Comparison of ENCODE assay signal across 17 cellular contexts in genomic region chr18:33660696-33661310, GRCh38.
DNase-seq lines count a peak whose midpoint lies in the region; ATAC-seq, FAIRE-seq and TF ChIP-seq lines count a peak whose summit lies in the region.
"Had no signal": no experiment of that assay in that cellular context is flagged by ENCODE, and none has a peak within 500 bp of the region (broad histone marks: within the 10 kb centered on the region; RNA-seq: fewer than 3 reads in every experiment).

No MANE protein-coding gene starts in this region.

- H3K4me2 ChIP-seq in OCI-LY3 (ENCODE audit: low read length) (no peak overlapping the region), H1 (ENCODE audit: insufficient read depth in 1 of 2, low read depth in 2 of 2, low read length in 2 of 2) (no peak overlapping the region)

- H3K27me3 ChIP-seq in OCI-LY3 (ENCODE audit: low read depth, low read length) (no peaks in the 10 kb centered on the region), H1 (replicated peaks in 1 of 4; ENCODE audit: control insufficient read depth in 3 of 4, extremely low read depth in 1 of 4, insufficient read depth in 3 of 4, low read length in 3 of 4) (no peaks in the 10 kb centered on the region), A673 (replicated peaks; ENCODE audit: insufficient read depth, low read depth, low read length, poor library complexity) (peaks cover 7% of the 10 kb centered on the region), heart right ventricle (no peaks in the 10 kb centered on the region)
- H3K27me3 ChIP-seq: BLaER1 treated with 17β-estradiol and CSF1 and Interleukin-3, amounts not matched to agents 10 nM and 100 nM had no signal

- no peak overlapping the region for H4K5ac ChIP-seq in H1 (ENCODE audit: insufficient read length, low read depth, low read length)

- H3K9ac ChIP-seq in OCI-LY3 (ENCODE audit: low read length) (no peak overlapping the region), H1 (replicated peaks in 1 of 4; ENCODE audit: extremely low read depth in 1 of 4, low read depth in 3 of 4, low read length in 3 of 4) (no peak overlapping the region)
- H3K9ac ChIP-seq: BLaER1 treated with 17β-estradiol and CSF1 and Interleukin-3, amounts not matched to agents 10 nM and 100 nM had no signal

- no peaks in the 10 kb centered on the region for H3K36me3 Mint-ChIP-seq in Calu3 (ENCODE audit: insufficient read depth, unreplicated experiment)
- H3K36me3 Mint-ChIP-seq in natural killer cell, result no peaks in the 10 kb centered on the region
- H3K36me3 Mint-ChIP-seq: CD4-positive, CD25-positive, alpha-beta regulatory T cell had no signal

- FAIRE-seq in H1 (lab: Jason Lieb, UNC), result no peak
- FAIRE-seq: G401.6, GM12891 had no signal

- H2AFZ ChIP-seq in OCI-LY3 (ENCODE audit: low read depth, low read length), result peak overlapping the region; percentile 60; the same call in 1 of the 2 replicates
- peak overlapping the region; percentile 24; the same call in 1 of the 2 replicates for H2AFZ ChIP-seq in H1 (ENCODE audit: low read length)

- no peaks in the 10 kb centered on the region for H3K36me3 ChIP-seq in HEK293 (ENCODE audit: control insufficient read depth in 2 of 2, insufficient read depth in 1 of 2, low read length in 2 of 2)
- H3K36me3 ChIP-seq in OCI-LY3 (replicated peaks; ENCODE audit: low read depth, low read length), result no peaks in the 10 kb centered on the region
- H3K36me3 ChIP-seq in H1 (ENCODE audit: control insufficient read depth in 2 of 4, insufficient read depth in 4 of 4, low read length in 3 of 4), result no peaks in the 10 kb centered on the region
- no peaks in the 10 kb centered on the region for H3K36me3 ChIP-seq in A673 (ENCODE audit: insufficient read depth, low read length, poor library complexity, severe bottlenecking)
- no peaks in the 10 kb centered on the region for H3K36me3 ChIP-seq in heart right ventricle
- H3K36me3 ChIP-seq: BLaER1 treated with 17β-estradiol and CSF1 and Interleukin-3, amounts not matched to agents 10 nM and 100 nM had no signal

- no peak for TF ChIP-seq POLR2A in H1 (IDR thresholded peaks at IDR 0.05; ENCODE audit: control extremely low read depth in 1 of 2, low read depth in 2 of 2, low read length in 2 of 2)

- POLR2A ChIA-PET in HEK293 (lab: Yijun Ruan, JAX) (no interaction called here), H1 (lab: Charles Lee; ENCODE audit: partially characterized antibody) (no interaction called here), RWPE1 (lab: Yijun Ruan, JAX; ENCODE audit: low non-redundant PET) (no interaction called here), A673 (lab: Charles Lee; ENCODE audit: low non-redundant PET) (no interaction called here)

- no peaks in the 10 kb centered on the region for H3K79me1 ChIP-seq in H1 (ENCODE audit: low read depth, low read length)

- H3K27me3 Mint-ChIP-seq in Calu3 (ENCODE audit: unreplicated experiment), result no peaks in the 10 kb centered on the region
- no peaks in the 10 kb centered on the region for H3K27me3 Mint-ChIP-seq in natural killer cell (ENCODE audit: low read depth in 2 of 2)
- H3K27me3 Mint-ChIP-seq: CD4-positive, CD25-positive, alpha-beta regulatory T cell had no signal

- H2BK5ac ChIP-seq in H1 (ENCODE audit: low read depth, low read length), result no peak overlapping the region

- H3K18ac ChIP-seq in H1 (ENCODE audit: extremely low read depth, low read length), result no peak overlapping the region

- no peak overlapping the region for H3K14ac ChIP-seq in H1 (ENCODE audit: insufficient read length)

- no peak overlapping the region for H3K4ac ChIP-seq in H1 (replicated peaks; ENCODE audit: insufficient read length, low read depth, low read length)

- TF ChIP-seq RAD21 in H1 (IDR thresholded peaks at IDR 0.05 in 1 of 2, conservative IDR thresholded peaks at IDR 0.05 in 1 of 2; ENCODE audit: low read depth in 2 of 2, low read length in 2 of 2), result no peak

- WGBS in H1 (ENCODE audit: extremely low coverage in 1 of 2, insufficient coverage in 1 of 2, insufficient read length in 1 of 2, insufficient replicate concordance in 2 of 2, low coverage in 1 of 2, low lambda C conversion rate in 2 of 2, missing lambda C conversion rate in 1 of 2), 2 experiments, result 94% methylated on average over 2 of the region's 2 CpGs; no CpG with 5 or more reads in 1 of the 2 experiments
- WGBS in heart right ventricle, 2 donors, result 81 to 84% methylated on average over 2 of the region's 2 CpGs

- no peak for TF ChIP-seq CTCF in Calu3 (IDR thresholded peaks at IDR 0.05; ENCODE audit: unreplicated experiment)
- TF ChIP-seq CTCF in HEK293 (tag by site-specific recombination; IDR thresholded peaks at IDR 0.05), result no peak
- TF ChIP-seq CTCF in OCI-LY3 (IDR thresholded peaks at IDR 0.05; ENCODE audit: low read depth, low read length), result no peak
- no peak for TF ChIP-seq CTCF in H1 (IDR thresholded peaks at IDR 0.05; ENCODE audit: control extremely low read depth in 1 of 3, insufficient read depth in 1 of 3, low read depth in 1 of 3, low read length in 3 of 3)
- TF ChIP-seq CTCF in natural killer cell (IDR thresholded peaks at IDR 0.05), result no peak
- no peak for TF ChIP-seq CTCF in RWPE1 (conservative IDR thresholded peaks at IDR 0.05; ENCODE audit: low read depth)
- no peak for TF ChIP-seq CTCF in A673 (conservative IDR thresholded peaks at IDR 0.05; ENCODE audit: low read depth, low read length)
- TF ChIP-seq CTCF in heart right ventricle (IDR thresholded peaks at IDR 0.05), result no peak

- H3K27ac Mint-ChIP-seq in Calu3 (ENCODE audit: unreplicated experiment) (peak overlapping the region; percentile 11), natural killer cell (no peak overlapping the region)
- H3K27ac Mint-ChIP-seq: CD4-positive, CD25-positive, alpha-beta regulatory T cell had no signal

- DNase-seq in Calu3, result no peak
- DNase-seq in H1 (ENCODE audit: low read depth in 1 of 2, low spot score in 2 of 2), result no peak
- no peak for DNase-seq in natural killer cell
- no peak for DNase-seq in RWPE1 (ENCODE audit: low spot score)
- DNase-seq in A673 (ENCODE audit: low spot score), result no peak
- DNase-seq in heart right ventricle, result no peak
- DNase-seq: 8988T; ACHN; CD4-positive, CD25-positive, alpha-beta regulatory T cell; DMS79; EL; HCEC 1CT had no signal

- no peaks in the 10 kb centered on the region for H3K9me3 Mint-ChIP-seq in Calu3 (ENCODE audit: low read depth, unreplicated experiment)
- peaks cover 2% of the 10 kb centered on the region in 2 donors for H3K9me3 Mint-ChIP-seq in natural killer cell

- no peak overlapping the region for H4K8ac ChIP-seq in H1 (ENCODE audit: extremely low read depth, insufficient read depth, low read length)

- ATAC-seq in natural killer cell, result no peak
- no peak for ATAC-seq in heart right ventricle

- H2AK5ac ChIP-seq in H1 (ENCODE audit: low read depth, low read length), result no peak overlapping the region

- H3K4me1 Mint-ChIP-seq in Calu3 (ENCODE audit: low read depth, unreplicated experiment), result peaks cover 9% of the 10 kb centered on the region
- H3K4me1 Mint-ChIP-seq in natural killer cell, result no peaks in the 10 kb centered on the region
- H3K4me1 Mint-ChIP-seq: CD4-positive, CD25-positive, alpha-beta regulatory T cell had no signal

- no peak overlapping the region for H2BK15ac ChIP-seq in H1 (ENCODE audit: low read length)

- BruUV-seq in Calu3 (replicated peaks; lab: Mats Ljungman, UMichigan) (no TSS peak), A673 (replicated peaks; lab: Mats Ljungman, UMichigan) (no TSS peak)

- H3K4me3 Mint-ChIP-seq in Calu3 (ENCODE audit: low read depth, unreplicated experiment), result no peak overlapping the region
- no peak overlapping the region for H3K4me3 Mint-ChIP-seq in natural killer cell
- H3K4me3 Mint-ChIP-seq: CD4-positive, CD25-positive, alpha-beta regulatory T cell had no signal

- H3K4me1 ChIP-seq in HEK293 (ENCODE audit: control insufficient read depth, insufficient read depth, low read length) (peaks cover 10% of the 10 kb centered on the region), OCI-LY3 (ENCODE audit: low read length) (no peaks in the 10 kb centered on the region), H1 (replicated peaks in 1 of 4; ENCODE audit: control insufficient read depth in 3 of 4, insufficient read depth in 4 of 4, low read length in 3 of 4) (no peaks in the 10 kb centered on the region), A673 (ENCODE audit: insufficient read depth, low read length, poor library complexity, severe bottlenecking) (no peaks in the 10 kb centered on the region), heart right ventricle (peaks cover 0 to 10% (median 0%) of the 10 kb centered on the region in 9 donors)

- H4K91ac ChIP-seq in H1 (replicated peaks; ENCODE audit: insufficient read length, low read length), result no peak overlapping the region

- CTCF ChIA-PET in Calu3 (lab: Charles Lee), result no interaction called here
- CTCF ChIA-PET in HEK293 (lab: Yijun Ruan, JAX), result interaction anchor here (1.6 kb wide), 1 partner anchor 10 kb away, joined by 3 read pairs; no protein-coding TSS in a partner anchor
- CTCF ChIA-PET in H1 (lab: Charles Lee; ENCODE audit: partially characterized antibody), result no interaction called here
- CTCF ChIA-PET in RWPE1 (lab: Yijun Ruan, JAX), result no interaction called here
- CTCF ChIA-PET in A673 (lab: Charles Lee), result no interaction called here

- H2BK20ac ChIP-seq in H1 (ENCODE audit: low read length), result no peak overlapping the region

- no peaks in the 10 kb centered on the region for H3K23me2 ChIP-seq in H1 (ENCODE audit: low read depth, low read length)

- H3K9me3 ChIP-seq in HEK293 (ENCODE audit: control insufficient read depth, insufficient read depth, low read depth, low read length) (no peaks in the 10 kb centered on the region), OCI-LY3 (ENCODE audit: insufficient read depth, low read length) (no peaks in the 10 kb centered on the region), H1 (ENCODE audit: insufficient read depth in 2 of 2, low read depth in 1 of 2, low read length in 1 of 2) (no peaks in the 10 kb centered on the region), A673 (ENCODE audit: low read depth, low read length, poor library complexity, severe bottlenecking) (no peaks in the 10 kb centered on the region), heart right ventricle (no peaks in the 10 kb centered on the region)
- H3K9me3 ChIP-seq: BLaER1 treated with 17β-estradiol and CSF1 and Interleukin-3, amounts not matched to agents 10 nM and 100 nM had no signal

- no peaks in the 10 kb centered on the region for H3K79me2 ChIP-seq in OCI-LY3 (ENCODE audit: low read length)
- H3K79me2 ChIP-seq in H1 (ENCODE audit: control insufficient read depth in 1 of 2, insufficient read depth in 2 of 2, low read length in 2 of 2), result no peaks in the 10 kb centered on the region

- H3K56ac ChIP-seq in H1 (replicated peaks; ENCODE audit: insufficient read length, low read depth, low read length), result no peak overlapping the region

- H3K4me3 ChIP-seq in HEK293 (ENCODE audit: low read depth, low read length) (no peak overlapping the region), OCI-LY3 (ENCODE audit: low read length) (no peak overlapping the region), H1 (ENCODE audit: extremely low read depth in 1 of 4, insufficient read depth in 2 of 4, low read depth in 3 of 4, low read length in 4 of 4) (no peak overlapping the region), A673 (ENCODE audit: low read depth, low read length, poor library complexity, severe bottlenecking) (no peak overlapping the region), heart right ventricle (no peak overlapping the region)
- H3K4me3 ChIP-seq: BLaER1 treated with 17β-estradiol and CSF1 and Interleukin-3, amounts not matched to agents 10 nM and 100 nM had no signal

- H4K20me1 ChIP-seq in OCI-LY3 (ENCODE audit: insufficient read depth, low read length) (no peaks in the 10 kb centered on the region), H1 (replicated peaks in 1 of 2; ENCODE audit: control insufficient read depth in 1 of 2, insufficient read depth in 2 of 2, low read length in 2 of 2) (no peaks in the 10 kb centered on the region)
- H4K20me1 ChIP-seq: BLaER1 treated with 17β-estradiol and CSF1 and Interleukin-3, amounts not matched to agents 10 nM and 100 nM had no signal

- TF ChIP-seq EP300 in H1 (IDR thresholded peaks at IDR 0.05; ENCODE audit: borderline replicate concordance in 1 of 2, low read depth in 2 of 2, low read length in 2 of 2), result no peak

- no peak overlapping the region for H2BK12ac ChIP-seq in H1 (ENCODE audit: low read depth, low read length)

- no peak overlapping the region for H2BK120ac ChIP-seq in H1 (replicated peaks; ENCODE audit: low read depth, low read length)

- peak overlapping the region; percentile 62 for H3K27ac ChIP-seq in HEK293 (ENCODE audit: extremely low read depth, low read depth, low read length)
- no peak overlapping the region for H3K27ac ChIP-seq in OCI-LY3 (ENCODE audit: low read length)
- H3K27ac ChIP-seq in H1 (ENCODE audit: low read depth, low read length), result no peak overlapping the region
- H3K27ac ChIP-seq in RWPE1, result no peak overlapping the region
- H3K27ac ChIP-seq in A673 (ENCODE audit: low read depth, low read length, poor library complexity, severe bottlenecking), result no peak overlapping the region
- H3K27ac ChIP-seq in heart right ventricle, result no peak overlapping the region
- H3K27ac ChIP-seq: BLaER1 treated with 17β-estradiol and CSF1 and Interleukin-3, amounts not matched to agents 10 nM and 100 nM had no signal

- H3K23ac ChIP-seq in H1 (ENCODE audit: insufficient read length), result no peak overlapping the region

- intact Hi-C loops in Calu3 (cut with micrococcal nuclease; ENCODE audit: unreplicated experiment) (loop anchor here (10.0 kb wide), 1 partner anchor 56 kb away; no protein-coding TSS in a partner anchor), natural killer cell (cut with micrococcal nuclease) (no loop called here), A673 (cut with micrococcal nuclease; ENCODE audit: unreplicated experiment) (loop anchor here (10.0 kb wide), 1 partner anchor 426 kb away; no protein-coding TSS in a partner anchor), heart right ventricle (cut with DNase I) (loop anchor here in 1 of 10 donors (10.0 kb wide), 1 partner anchor 64 kb away; no protein-coding TSS in a partner anchor)
